ENCODE assay signal across 12 cellular contexts in the genomic region with DNA sequence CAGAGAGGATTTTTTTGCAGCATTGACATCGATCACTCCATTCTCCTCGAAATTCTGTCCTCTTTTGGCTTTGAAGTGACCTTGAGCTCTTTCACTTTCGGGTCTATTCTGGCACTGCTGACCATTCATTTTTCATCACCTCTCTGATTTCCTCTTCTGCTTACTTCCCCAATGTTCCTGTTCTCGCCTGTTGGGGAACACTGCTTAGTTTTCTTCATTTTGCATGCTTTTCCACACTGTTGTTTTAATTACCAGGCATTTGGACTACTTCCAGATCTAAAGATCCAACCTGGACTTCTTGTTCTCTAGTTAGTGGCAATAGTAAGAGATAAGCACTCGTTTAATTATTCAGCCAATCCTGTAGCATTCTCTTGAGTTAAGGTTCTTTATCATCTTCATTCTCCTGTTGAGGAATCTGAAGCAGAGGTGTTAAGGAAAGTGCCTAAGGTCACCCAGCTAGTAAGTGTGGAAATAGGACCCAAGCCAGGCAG.
DNase-seq lines count a peak whose midpoint lies in the region; ATAC-seq lines count a peak whose summit lies in the region.
"Had no signal": no experiment of that assay in that cellular context is flagged by ENCODE, and none has a peak within 500 bp of the region (broad histone marks: within the 10 kb centered on the region; RNA-seq: fewer than 3 reads in every experiment).

No MANE protein-coding gene starts in this region.

- peak; percentile 83 for DNase-seq in OCI-M1 (lab: John Stamatoyannopoulos, UW)
- no peak for DNase-seq in epithelial cell of prostate (ENCODE audit: low read depth, low spot score)
- peak; percentile 55 for DNase-seq in pons (ENCODE audit: low spot score)
- DNase-seq in superior temporal gyrus (ENCODE audit: extremely low spot score): no peak
- DNase-seq in AG08395 (ENCODE audit: low spot score): no peak
- DNase-seq: left cardiac atrium; NCI-H510A treated with DMSO at 0.1 percent for 48 hours; stimulated activated CD8-positive, alpha-beta memory T cell treated with anti-CD3 and anti-CD28 coated beads, Interleukin-4, amount 100 ng/mL, for 48 hours; T-cell had no signal

- peak; percentile 45 for ATAC-seq in GM19372 (IDR thresholded peaks at IDR 0.05; ENCODE audit: low read depth, unreplicated experiment)
- no peak for ATAC-seq in GM19397 (IDR thresholded peaks at IDR 0.05; ENCODE audit: unreplicated experiment)
- ATAC-seq in GM18498 (IDR thresholded peaks at IDR 0.05; ENCODE audit: unreplicated experiment): no peak
- ATAC-seq: T-cell had no signal

- H3K27ac ChIP-seq in epithelial cell of prostate: peak overlapping the region; percentile 91

Comparison
In these comparisons a context has a peak if more than half of its experiments do, and no peak if none do; other contexts are left out.
1. DNase-seq: peak in OCI-M1 (single experiment) and pons (single experiment); none in epithelial cell of prostate (single experiment), superior temporal gyrus (single experiment) and AG08395 (single experiment).